In the genomic region with DNA sequence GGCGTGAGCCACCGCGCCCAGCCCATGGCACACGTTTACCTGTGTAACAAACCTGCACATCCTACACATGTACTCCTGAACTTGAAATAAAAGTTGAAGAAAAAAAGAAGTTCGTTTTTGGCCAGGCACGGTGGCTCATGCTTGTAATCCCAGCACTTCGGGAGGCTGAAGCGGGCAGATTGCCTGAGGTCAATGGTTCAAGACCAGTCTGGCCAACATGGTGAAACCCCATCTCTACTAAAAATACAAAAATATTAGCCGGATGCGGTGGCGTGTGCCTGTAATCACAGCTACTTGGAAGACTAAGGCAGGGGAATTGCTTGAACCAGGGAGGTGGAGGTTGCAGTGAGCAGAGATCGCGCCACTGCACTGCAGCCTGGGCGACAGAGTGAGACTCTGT, we compare ENCODE assay signal across 7 cellular contexts.
DNase-seq lines count a peak whose midpoint lies in the region; TF ChIP-seq lines count a peak whose summit lies in the region.
"Not testable (repeated sequence)": the region's sequence is repeated elsewhere in the genome, so short reads cannot be mapped to it uniquely, and the experiment has no call there.

No MANE protein-coding gene starts in this region.

- 88% methylated on average over 14 of the region's 14 CpGs for WGBS in suprapubic skin

- not testable (repeated sequence) for DNase-seq in RWPE1 (ENCODE audit: low spot score)
- peak; percentile 1 for DNase-seq in activated naive CD4-positive, alpha-beta T cell treated with anti-CD3 and anti-CD28 coated beads, Interleukin-2, amount 10 ng/mL, durations not matched to agents 7 days and 5 days
- peak; percentile 49 for DNase-seq in coronary artery (ENCODE audit: low spot score)
- DNase-seq in fibroblast of mammary gland (ENCODE audit: low read depth): peak; percentile 52
- DNase-seq in mesenteric fat pad (ENCODE audit: low spot score): peak; percentile 84
- DNase-seq in suprapubic skin (ENCODE audit: low spot score in 2 of 2): peak; percentile 41 to 48
- peak; percentile 11 to 28 for DNase-seq in uterus

- not testable (repeated sequence) for TF ChIP-seq CTCF in RWPE1 (conservative IDR thresholded peaks at IDR 0.05; ENCODE audit: low read depth); coronary artery (IDR thresholded peaks at IDR 0.05); fibroblast of mammary gland (conservative IDR thresholded peaks at IDR 0.05; ENCODE audit: control insufficient read depth, insufficient read depth, low read depth, low read length); suprapubic skin (IDR thresholded peaks at IDR 0.05); uterus (IDR thresholded peaks at IDR 0.05)

- not testable (repeated sequence) for H3K9me3 Mint-ChIP-seq in activated naive CD4-positive, alpha-beta T cell treated with anti-CD3 and anti-CD28 coated beads, Interleukin-2, amount 10 ng/mL, durations not matched to agents 7 days and 5 days

- CTCF ChIA-PET in RWPE1 (lab: Yijun Ruan, JAX); activated naive CD4-positive, alpha-beta T cell treated with anti-CD3 and anti-CD28 coated beads, Interleukin-2, amount 10 ng/mL, durations not matched to agents 7 days and 5 days (lab: Charles Lee): not testable (repeated sequence)

- H3K27ac Mint-ChIP-seq in activated naive CD4-positive, alpha-beta T cell treated with anti-CD3 and anti-CD28 coated beads, Interleukin-2, amount 10 ng/mL, durations not matched to agents 7 days and 5 days: not testable (repeated sequence)

- not testable (repeated sequence) for TF ChIP-seq POLR2A in suprapubic skin (IDR thresholded peaks at IDR 0.05); uterus (IDR thresholded peaks at IDR 0.05)

- H3K36me3 ChIP-seq in suprapubic skin, uterus: not testable (repeated sequence)

- not testable (repeated sequence) for H3K27me3 Mint-ChIP-seq in activated naive CD4-positive, alpha-beta T cell treated with anti-CD3 and anti-CD28 coated beads, Interleukin-2, amount 10 ng/mL, durations not matched to agents 7 days and 5 days

- peak overlapping the region; percentile 26 for H3K27ac ChIP-seq in RWPE1
- H3K27ac ChIP-seq in coronary artery, suprapubic skin, uterus: not testable (repeated sequence)

- H3K4me3 ChIP-seq in coronary artery; fibroblast of mammary gland (ENCODE audit: control insufficient read depth, low read depth, low read length); suprapubic skin; uterus: not testable (repeated sequence)

- not testable (repeated sequence) for H3K36me3 Mint-ChIP-seq in activated naive CD4-positive, alpha-beta T cell treated with anti-CD3 and anti-CD28 coated beads, Interleukin-2, amount 10 ng/mL, durations not matched to agents 7 days and 5 days

- peaks cover 37% of the 10 kb centered on the region for H3K4me1 ChIP-seq in suprapubic skin
- H3K4me1 ChIP-seq in uterus: peaks cover 6 to 19% of the 10 kb centered on the region in 2 donors

- not testable (repeated sequence) for TF ChIP-seq EP300 in suprapubic skin (IDR thresholded peaks at IDR 0.05)

- H3K9me3 ChIP-seq in suprapubic skin, uterus: not testable (repeated sequence)

- H3K4me1 Mint-ChIP-seq in activated naive CD4-positive, alpha-beta T cell treated with anti-CD3 and anti-CD28 coated beads, Interleukin-2, amount 10 ng/mL, durations not matched to agents 7 days and 5 days: not testable (repeated sequence)

- POLR2A ChIA-PET in RWPE1 (lab: Yijun Ruan, JAX; ENCODE audit: low non-redundant PET): not testable (repeated sequence)

- H3K4me3 Mint-ChIP-seq in activated naive CD4-positive, alpha-beta T cell treated with anti-CD3 and anti-CD28 coated beads, Interleukin-2, amount 10 ng/mL, durations not matched to agents 7 days and 5 days: not testable (repeated sequence)

- intact Hi-C loops in uterus (cut with DNase I; ENCODE audit: low total_unique reads): not testable (repeated sequence)

- not testable (repeated sequence) for H3K27me3 ChIP-seq in suprapubic skin, uterus
